1 cellular context compared by ENCODE assay signal in the genomic region with DNA sequence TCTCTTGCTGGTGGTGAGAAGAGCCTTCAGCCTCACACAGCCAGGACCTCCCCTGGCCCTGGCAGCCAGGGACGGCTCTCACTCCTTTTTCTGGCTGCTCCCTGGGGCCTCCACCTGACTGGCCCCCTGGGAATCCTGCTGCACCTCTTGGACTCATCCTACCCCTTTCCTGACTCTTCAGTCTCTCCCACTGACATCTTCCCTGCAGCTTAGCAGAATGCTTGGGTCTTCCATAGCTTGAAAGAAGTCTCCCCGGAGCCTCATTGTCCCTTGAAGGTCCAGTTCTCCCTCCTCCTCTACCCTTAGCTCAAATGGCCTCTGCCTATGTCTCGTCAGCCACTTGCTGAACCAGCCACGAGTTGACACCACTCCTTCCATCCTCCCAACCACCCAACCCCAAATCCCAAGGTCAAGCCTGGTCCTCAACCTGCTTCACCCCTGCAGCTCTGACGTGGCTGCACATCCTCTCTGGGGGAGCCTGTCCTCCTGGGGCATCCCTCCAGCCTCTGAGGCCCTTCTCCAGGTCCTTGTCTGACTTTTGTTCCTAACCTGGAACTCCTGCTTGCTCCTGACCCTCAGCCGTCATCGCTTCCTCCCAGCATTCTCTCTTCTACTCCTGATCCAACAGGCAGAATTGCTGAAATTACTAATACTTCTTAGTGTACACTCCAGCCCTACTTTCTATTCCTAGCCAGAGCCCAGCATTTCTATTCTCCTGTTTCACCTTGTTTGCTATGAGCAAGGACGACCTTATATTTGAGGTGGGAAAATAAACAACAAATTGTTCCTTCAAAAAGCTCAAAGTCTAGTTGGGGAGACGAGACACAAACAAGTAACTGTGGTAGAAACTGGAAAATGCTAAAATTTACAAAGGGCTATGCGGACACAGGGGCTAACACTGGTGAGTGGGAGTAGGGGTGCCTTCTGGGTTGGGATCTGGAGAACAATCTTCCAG.
TF ChIP-seq lines count a peak whose summit lies in the region.

No MANE protein-coding gene starts in this region.

TF ChIP-seq in HepG2, 621 proteins besides CTCF, POLR2A, EP300 and RAD21 (continued from another document and continues in another):
- TF ChIP-seq SNRNP70 (IDR thresholded peaks at IDR 0.05; ENCODE audit: low read depth, low read length), result no peak
- no peak for TF ChIP-seq ZNF30 (CRISPR knock-in tag; IDR thresholded peaks at IDR 0.05)
- TF ChIP-seq THYN1 (CRISPR knock-in tag; IDR thresholded peaks at IDR 0.05; ENCODE audit: borderline replicate concordance, low read depth), result no peak
- TF ChIP-seq STAG1 (CRISPR knock-in tag; IDR thresholded peaks at IDR 0.05), result no peak
- TF ChIP-seq, protein P1, sequence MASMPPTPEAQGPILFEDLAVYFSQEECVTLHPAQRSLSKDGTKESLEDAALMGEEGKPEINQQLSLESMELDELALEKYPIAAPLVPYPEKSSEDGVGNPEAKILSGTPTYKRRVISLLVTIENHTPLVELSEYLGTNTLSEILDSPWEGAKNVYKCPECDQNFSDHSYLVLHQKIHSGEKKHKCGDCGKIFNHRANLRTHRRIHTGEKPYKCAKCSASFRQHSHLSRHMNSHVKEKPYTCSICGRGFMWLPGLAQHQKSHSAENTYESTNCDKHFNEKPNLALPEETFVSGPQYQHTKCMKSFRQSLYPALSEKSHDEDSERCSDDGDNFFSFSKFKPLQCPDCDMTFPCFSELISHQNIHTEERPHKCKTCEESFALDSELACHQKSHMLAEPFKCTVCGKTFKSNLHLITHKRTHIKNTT (CRISPR knock-in tag; IDR thresholded peaks at IDR 0.05), result no peak
- TF ChIP-seq ZFP1 (CRISPR knock-in tag; IDR thresholded peaks at IDR 0.05), result no peak
- no peak for TF ChIP-seq DNMT1 (CRISPR knock-in tag; IDR thresholded peaks at IDR 0.05)
- TF ChIP-seq KLF13 (CRISPR knock-in tag; IDR thresholded peaks at IDR 0.05), result no peak
- TF ChIP-seq ZNF251 (CRISPR knock-in tag; IDR thresholded peaks at IDR 0.05), result no peak
- no peak for TF ChIP-seq PRPF4 (IDR thresholded peaks at IDR 0.05; ENCODE audit: low read depth, low read length, poor library complexity, severe bottlenecking)
- TF ChIP-seq HOXA9 (CRISPR knock-in tag; IDR thresholded peaks at IDR 0.05; ENCODE audit: borderline replicate concordance), result no peak
- TF ChIP-seq DR1 (CRISPR knock-in tag; IDR thresholded peaks at IDR 0.05), result no peak
- TF ChIP-seq SRSF9 (IDR thresholded peaks at IDR 0.05; ENCODE audit: borderline replicate concordance, insufficient read depth, low read depth, low read length, poor library complexity, severe bottlenecking), result no peak
- TF ChIP-seq, protein P2, sequence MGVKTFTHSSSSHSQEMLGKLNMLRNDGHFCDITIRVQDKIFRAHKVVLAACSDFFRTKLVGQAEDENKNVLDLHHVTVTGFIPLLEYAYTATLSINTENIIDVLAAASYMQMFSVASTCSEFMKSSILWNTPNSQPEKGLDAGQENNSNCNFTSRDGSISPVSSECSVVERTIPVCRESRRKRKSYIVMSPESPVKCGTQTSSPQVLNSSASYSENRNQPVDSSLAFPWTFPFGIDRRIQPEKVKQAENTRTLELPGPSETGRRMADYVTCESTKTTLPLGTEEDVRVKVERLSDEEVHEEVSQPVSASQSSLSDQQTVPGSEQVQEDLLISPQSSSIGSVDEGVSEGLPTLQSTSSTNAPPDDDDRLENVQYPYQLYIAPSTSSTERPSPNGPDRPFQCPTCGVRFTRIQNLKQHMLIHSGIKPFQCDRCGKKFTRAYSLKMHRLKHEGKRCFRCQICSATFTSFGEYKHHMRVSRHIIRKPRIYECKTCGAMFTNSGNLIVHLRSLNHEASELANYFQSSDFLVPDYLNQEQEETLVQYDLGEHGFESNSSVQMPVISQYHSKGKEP (CRISPR knock-in tag; IDR thresholded peaks at IDR 0.05), result no peak
- TF ChIP-seq ZNF790 (CRISPR knock-in tag; IDR thresholded peaks at IDR 0.05; ENCODE audit: borderline replicate concordance), result no peak
- TF ChIP-seq AGO2 (optimal IDR thresholded peaks at IDR 0.05; ENCODE audit: low read depth, low read length), result no peak
- TF ChIP-seq ZNF766 (CRISPR knock-in tag; IDR thresholded peaks at IDR 0.05; ENCODE audit: borderline replicate concordance), result no peak
- TF ChIP-seq ZSCAN22 (CRISPR knock-in tag; IDR thresholded peaks at IDR 0.05), result no peak
- no peak for TF ChIP-seq HNRNPLL (IDR thresholded peaks at IDR 0.05; ENCODE audit: low read depth, low read length, poor library complexity, severe bottlenecking)
- TF ChIP-seq CAMTA2 (CRISPR knock-in tag; IDR thresholded peaks at IDR 0.05; ENCODE audit: borderline replicate concordance), result no peak
- no peak for TF ChIP-seq ZNF460 (CRISPR knock-in tag; IDR thresholded peaks at IDR 0.05; ENCODE audit: borderline replicate concordance)
- no peak for TF ChIP-seq ZNF7 (CRISPR knock-in tag; IDR thresholded peaks at IDR 0.05)
- TF ChIP-seq GPN1 (CRISPR knock-in tag; IDR thresholded peaks at IDR 0.05; ENCODE audit: borderline replicate concordance), result no peak
- TF ChIP-seq ZNF562 (CRISPR knock-in tag; IDR thresholded peaks at IDR 0.05; ENCODE audit: borderline replicate concordance), result no peak
- no peak for TF ChIP-seq PLRG1 (conservative IDR thresholded peaks at IDR 0.05)
- TF ChIP-seq KDM6A (CRISPR knock-in tag; IDR thresholded peaks at IDR 0.05; ENCODE audit: low read depth), result peak; percentile 23; the same call in 1 of the 2 replicates
- TF ChIP-seq, protein P3, sequence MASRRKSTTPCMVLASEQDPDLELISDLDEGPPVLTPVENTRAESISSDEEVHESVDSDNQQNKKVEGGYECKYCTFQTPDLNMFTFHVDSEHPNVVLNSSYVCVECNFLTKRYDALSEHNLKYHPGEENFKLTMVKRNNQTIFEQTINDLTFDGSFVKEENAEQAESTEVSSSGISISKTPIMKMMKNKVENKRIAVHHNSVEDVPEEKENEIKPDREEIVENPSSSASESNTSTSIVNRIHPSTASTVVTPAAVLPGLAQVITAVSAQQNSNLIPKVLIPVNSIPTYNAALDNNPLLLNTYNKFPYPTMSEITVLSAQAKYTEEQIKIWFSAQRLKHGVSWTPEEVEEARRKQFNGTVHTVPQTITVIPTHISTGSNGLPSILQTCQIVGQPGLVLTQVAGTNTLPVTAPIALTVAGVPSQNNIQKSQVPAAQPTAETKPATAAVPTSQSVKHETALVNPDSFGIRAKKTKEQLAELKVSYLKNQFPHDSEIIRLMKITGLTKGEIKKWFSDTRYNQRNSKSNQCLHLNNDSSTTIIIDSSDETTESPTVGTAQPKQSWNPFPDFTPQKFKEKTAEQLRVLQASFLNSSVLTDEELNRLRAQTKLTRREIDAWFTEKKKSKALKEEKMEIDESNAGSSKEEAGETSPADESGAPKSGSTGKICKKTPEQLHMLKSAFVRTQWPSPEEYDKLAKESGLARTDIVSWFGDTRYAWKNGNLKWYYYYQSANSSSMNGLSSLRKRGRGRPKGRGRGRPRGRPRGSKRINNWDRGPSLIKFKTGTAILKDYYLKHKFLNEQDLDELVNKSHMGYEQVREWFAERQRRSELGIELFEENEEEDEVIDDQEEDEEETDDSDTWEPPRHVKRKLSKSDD (CRISPR knock-in tag; IDR thresholded peaks at IDR 0.05; ENCODE audit: low read depth), result no peak
- no peak for TF ChIP-seq TEAD3 (CRISPR knock-in tag; optimal IDR thresholded peaks at IDR 0.05; ENCODE audit: borderline replicate concordance)
- no peak for TF ChIP-seq MAFK (conservative IDR thresholded peaks at IDR 0.05 in 1 of 2, IDR thresholded peaks at IDR 0.05 in 1 of 2; ENCODE audit: low read length in 2 of 2)
- no peak for TF ChIP-seq CBX1 (IDR thresholded peaks at IDR 0.05; ENCODE audit: low read depth)
- TF ChIP-seq YY1 (IDR thresholded peaks at IDR 0.05; ENCODE audit: insufficient read depth, insufficient replicate concordance, low read depth, low read length), result no peak
- TF ChIP-seq ZNF264 (CRISPR knock-in tag; IDR thresholded peaks at IDR 0.05), result no peak
- TF ChIP-seq ASH2L (IDR thresholded peaks at IDR 0.05; ENCODE audit: insufficient read length, low read depth, low read length), result peak; percentile 70
- TF ChIP-seq, protein P4, sequence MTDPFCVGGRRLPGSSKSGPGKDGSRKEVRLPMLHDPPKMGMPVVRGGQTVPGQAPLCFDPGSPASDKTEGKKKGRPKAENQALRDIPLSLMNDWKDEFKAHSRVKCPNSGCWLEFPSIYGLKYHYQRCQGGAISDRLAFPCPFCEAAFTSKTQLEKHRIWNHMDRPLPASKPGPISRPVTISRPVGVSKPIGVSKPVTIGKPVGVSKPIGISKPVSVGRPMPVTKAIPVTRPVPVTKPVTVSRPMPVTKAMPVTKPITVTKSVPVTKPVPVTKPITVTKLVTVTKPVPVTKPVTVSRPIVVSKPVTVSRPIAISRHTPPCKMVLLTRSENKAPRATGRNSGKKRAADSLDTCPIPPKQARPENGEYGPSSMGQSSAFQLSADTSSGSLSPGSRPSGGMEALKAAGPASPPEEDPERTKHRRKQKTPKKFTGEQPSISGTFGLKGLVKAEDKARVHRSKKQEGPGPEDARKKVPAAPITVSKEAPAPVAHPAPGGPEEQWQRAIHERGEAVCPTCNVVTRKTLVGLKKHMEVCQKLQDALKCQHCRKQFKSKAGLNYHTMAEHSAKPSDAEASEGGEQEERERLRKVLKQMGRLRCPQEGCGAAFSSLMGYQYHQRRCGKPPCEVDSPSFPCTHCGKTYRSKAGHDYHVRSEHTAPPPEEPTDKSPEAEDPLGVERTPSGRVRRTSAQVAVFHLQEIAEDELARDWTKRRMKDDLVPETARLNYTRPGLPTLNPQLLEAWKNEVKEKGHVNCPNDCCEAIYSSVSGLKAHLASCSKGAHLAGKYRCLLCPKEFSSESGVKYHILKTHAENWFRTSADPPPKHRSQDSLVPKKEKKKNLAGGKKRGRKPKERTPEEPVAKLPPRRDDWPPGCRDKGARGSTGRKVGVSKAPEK (CRISPR knock-in tag; IDR thresholded peaks at IDR 0.05; ENCODE audit: borderline replicate concordance), result no peak
- no peak for TF ChIP-seq ZNF451 (CRISPR knock-in tag; IDR thresholded peaks at IDR 0.05)
- peak; percentile 64; the same call in 1 of the 2 replicates for TF ChIP-seq SIX1 (CRISPR knock-in tag; IDR thresholded peaks at IDR 0.05; ENCODE audit: borderline replicate concordance)
- TF ChIP-seq EHMT2 (IDR thresholded peaks at IDR 0.05; ENCODE audit: borderline replicate concordance, low read depth, low read length), result no peak
- no peak for TF ChIP-seq NBN (conservative IDR thresholded peaks at IDR 0.05)
- TF ChIP-seq NCOA2 (CRISPR knock-in tag; IDR thresholded peaks at IDR 0.05), result peak; percentile 40; the same call in 1 of the 2 replicates
- TF ChIP-seq, protein P5, sequence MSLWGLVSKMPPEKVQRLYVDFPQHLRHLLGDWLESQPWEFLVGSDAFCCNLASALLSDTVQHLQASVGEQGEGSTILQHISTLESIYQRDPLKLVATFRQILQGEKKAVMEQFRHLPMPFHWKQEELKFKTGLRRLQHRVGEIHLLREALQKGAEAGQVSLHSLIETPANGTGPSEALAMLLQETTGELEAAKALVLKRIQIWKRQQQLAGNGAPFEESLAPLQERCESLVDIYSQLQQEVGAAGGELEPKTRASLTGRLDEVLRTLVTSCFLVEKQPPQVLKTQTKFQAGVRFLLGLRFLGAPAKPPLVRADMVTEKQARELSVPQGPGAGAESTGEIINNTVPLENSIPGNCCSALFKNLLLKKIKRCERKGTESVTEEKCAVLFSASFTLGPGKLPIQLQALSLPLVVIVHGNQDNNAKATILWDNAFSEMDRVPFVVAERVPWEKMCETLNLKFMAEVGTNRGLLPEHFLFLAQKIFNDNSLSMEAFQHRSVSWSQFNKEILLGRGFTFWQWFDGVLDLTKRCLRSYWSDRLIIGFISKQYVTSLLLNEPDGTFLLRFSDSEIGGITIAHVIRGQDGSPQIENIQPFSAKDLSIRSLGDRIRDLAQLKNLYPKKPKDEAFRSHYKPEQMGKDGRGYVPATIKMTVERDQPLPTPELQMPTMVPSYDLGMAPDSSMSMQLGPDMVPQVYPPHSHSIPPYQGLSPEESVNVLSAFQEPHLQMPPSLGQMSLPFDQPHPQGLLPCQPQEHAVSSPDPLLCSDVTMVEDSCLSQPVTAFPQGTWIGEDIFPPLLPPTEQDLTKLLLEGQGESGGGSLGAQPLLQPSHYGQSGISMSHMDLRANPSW (CRISPR knock-in tag; IDR thresholded peaks at IDR 0.05; ENCODE audit: borderline replicate concordance), result no peak
- TF ChIP-seq PHF5A (CRISPR knock-in tag; IDR thresholded peaks at IDR 0.05; ENCODE audit: low read depth, unreplicated experiment), result no peak
- TF ChIP-seq TRIM24 (CRISPR knock-in tag; IDR thresholded peaks at IDR 0.05), result no peak
- no peak for TF ChIP-seq NFE2L2 (IDR thresholded peaks at IDR 0.05; ENCODE audit: low read length)
- TF ChIP-seq ZNF816 (CRISPR knock-in tag; IDR thresholded peaks at IDR 0.05; ENCODE audit: borderline replicate concordance), result no peak
- TF ChIP-seq ISL2 (CRISPR knock-in tag; IDR thresholded peaks at IDR 0.05), result no peak
- TF ChIP-seq ZNF883 (CRISPR knock-in tag; IDR thresholded peaks at IDR 0.05; ENCODE audit: not compliant biosample characterization), result no peak
- TF ChIP-seq, protein P6, sequence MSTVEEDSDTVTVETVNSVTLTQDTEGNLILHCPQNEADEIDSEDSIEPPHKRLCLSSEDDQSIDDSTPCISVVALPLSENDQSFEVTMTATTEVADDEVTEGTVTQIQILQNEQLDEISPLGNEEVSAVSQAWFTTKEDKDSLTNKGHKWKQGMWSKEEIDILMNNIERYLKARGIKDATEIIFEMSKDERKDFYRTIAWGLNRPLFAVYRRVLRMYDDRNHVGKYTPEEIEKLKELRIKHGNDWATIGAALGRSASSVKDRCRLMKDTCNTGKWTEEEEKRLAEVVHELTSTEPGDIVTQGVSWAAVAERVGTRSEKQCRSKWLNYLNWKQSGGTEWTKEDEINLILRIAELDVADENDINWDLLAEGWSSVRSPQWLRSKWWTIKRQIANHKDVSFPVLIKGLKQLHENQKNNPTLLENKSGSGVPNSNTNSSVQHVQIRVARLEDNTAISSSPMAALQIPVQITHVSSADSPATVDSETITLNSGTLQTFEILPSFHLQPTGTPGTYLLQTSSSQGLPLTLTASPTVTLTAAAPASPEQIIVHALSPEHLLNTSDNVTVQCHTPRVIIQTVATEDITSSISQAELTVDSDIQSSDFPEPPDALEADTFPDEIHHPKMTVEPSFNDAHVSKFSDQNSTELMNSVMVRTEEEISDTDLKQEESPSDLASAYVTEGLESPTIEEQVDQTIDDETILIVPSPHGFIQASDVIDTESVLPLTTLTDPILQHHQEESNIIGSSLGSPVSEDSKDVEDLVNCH (CRISPR knock-in tag; IDR thresholded peaks at IDR 0.05), result no peak
- TF ChIP-seq, protein P7, sequence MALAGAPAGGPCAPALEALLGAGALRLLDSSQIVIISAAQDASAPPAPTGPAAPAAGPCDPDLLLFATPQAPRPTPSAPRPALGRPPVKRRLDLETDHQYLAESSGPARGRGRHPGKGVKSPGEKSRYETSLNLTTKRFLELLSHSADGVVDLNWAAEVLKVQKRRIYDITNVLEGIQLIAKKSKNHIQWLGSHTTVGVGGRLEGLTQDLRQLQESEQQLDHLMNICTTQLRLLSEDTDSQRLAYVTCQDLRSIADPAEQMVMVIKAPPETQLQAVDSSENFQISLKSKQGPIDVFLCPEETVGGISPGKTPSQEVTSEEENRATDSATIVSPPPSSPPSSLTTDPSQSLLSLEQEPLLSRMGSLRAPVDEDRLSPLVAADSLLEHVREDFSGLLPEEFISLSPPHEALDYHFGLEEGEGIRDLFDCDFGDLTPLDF (CRISPR knock-in tag; IDR thresholded peaks at IDR 0.05), result no peak
- no peak for TF ChIP-seq RAD51 (IDR thresholded peaks at IDR 0.05; ENCODE audit: borderline replicate concordance)
- TF ChIP-seq ZNF530 (CRISPR knock-in tag; IDR thresholded peaks at IDR 0.05; ENCODE audit: low read depth), result no peak
